19 cellular contexts compared by ENCODE assay signal in genomic region chr17:80419255-80419654, GRCh38. TPM values are rescaled to one million over a fixed set of nuclear protein-coding genes. Genes with fewer than 3 reads are reported as not detected.
"Had no signal": no experiment of that assay in that cellular context is flagged by ENCODE, and none has a peak within 500 bp of the region (broad histone marks: within the 10 kb centered on the region; RNA-seq: fewer than 3 reads in every experiment).

No MANE protein-coding gene starts in this region.

- H3K27ac ChIP-seq: brain microvascular endothelial cell, left ventricle myocardium inferior, parathyroid adenoma had no signal

- H3K4me1 ChIP-seq: parathyroid adenoma had no signal

- ATAC-seq: activated naive CD4-positive, alpha-beta T cell treated with anti-CD3 and anti-CD28 coated beads, Interleukin-2, amount 50 U/mL, for 72 hours; activated T-cell treated with anti-CD3 and anti-CD28 coated beads, Interleukin-2, amount 50 U/mL, for 72 hours; naive thymus-derived CD8-positive, alpha-beta T cell; T-helper 17 cell had no signal

- H3K9me3 ChIP-seq: left ventricle myocardium inferior had no signal

- DNase-seq: activated CD4-positive, alpha-beta memory T cell treated with anti-CD3 and anti-CD28 coated beads, Interleukin-2, amount 10 ng/mL, durations not matched to agents 7 days and 5 days; activated CD4-positive, alpha-beta T cell treated with anti-CD3 and anti-CD28 coated beads for 48 hours; activated CD4-positive, CD25-positive, alpha-beta regulatory T cell; activated gamma-delta T cell; activated T-cell treated with anti-CD3 and anti-CD28 coated beads, Interleukin-2, amount 50 U/mL, for 72 hours; brain microvascular endothelial cell; caudate nucleus; effector memory CD4-positive, alpha-beta T cell; head of caudate nucleus; hypothalamus; left ventricle myocardium inferior; mammary epithelial cell; naive thymus-derived CD8-positive, alpha-beta T cell; stimulated activated CD4-positive, alpha-beta T cell treated with anti-CD3 and anti-CD28 coated beads, Interleukin-2, amount 100 ng/mL, for 48 hours; stimulated activated naive CD4-positive, alpha-beta T cell treated with Interleukin-2 at 50 U/mL for 16 hours; SW 1271; T-helper 17 cell had no signal

- H3K27me3 ChIP-seq: brain microvascular endothelial cell had no signal

- H3K4me3 ChIP-seq: left ventricle myocardium inferior had no signal

- H2AFZ ChIP-seq: parathyroid adenoma had no signal

- H3K9ac ChIP-seq: parathyroid adenoma had no signal

RNA-seq across cellular contexts. Expression of gene NPTX1, which starts 57.2 kb away (rescaled TPM):
- total RNA-seq: left ventricle myocardium inferior; naive thymus-derived CD8-positive, alpha-beta T cell had no signal
